ENCODE assay signal across 14 cellular contexts in genomic region chr15:66997212-66997611, GRCh38.
DNase-seq lines count a peak whose midpoint lies in the region; ATAC-seq and TF ChIP-seq lines count a peak whose summit lies in the region.
"Had no signal": no experiment of that assay in that cellular context is flagged by ENCODE, and none has a peak within 500 bp of the region (broad histone marks: within the 10 kb centered on the region; RNA-seq: fewer than 3 reads in every experiment).

No MANE protein-coding gene starts in this region.

- H4K20me1 ChIP-seq in mammary epithelial cell (ENCODE audit: insufficient read depth, low read length), result no peaks in the 10 kb centered on the region
- H4K20me1 ChIP-seq: BLaER1 had no signal

- ATAC-seq in HG02759 (IDR thresholded peaks at IDR 0.05; ENCODE audit: unreplicated experiment), result no peak
- ATAC-seq in HG03025 (IDR thresholded peaks at IDR 0.05; ENCODE audit: low FRiP score, unreplicated experiment), result no peak

- H3K27ac ChIP-seq in mammary epithelial cell (ENCODE audit: insufficient read depth, low read depth, low read length), result no peak overlapping the region
- H3K27ac ChIP-seq: BLaER1, tibial nerve, WERI-Rb-1 had no signal

- no peak overlapping the region for H3K4me3 ChIP-seq in mammary epithelial cell (replicated peaks in 1 of 3; ENCODE audit: insufficient read depth in 1 of 3, low read depth in 2 of 3, low read length in 3 of 3)
- H3K4me3 ChIP-seq: BLaER1, tibial nerve had no signal

- H2AFZ ChIP-seq in mammary epithelial cell (ENCODE audit: low read depth, low read length), result no peak overlapping the region

- in situ Hi-C loops in mammary epithelial cell (cut with MboI; ENCODE audit: low sequenced_read_pairs in 2 of 2), result no loop called here

- 0% methylated on average over 3 of the region's 3 CpGs for WGBS in mammary epithelial cell (ENCODE audit: low coverage, missing lambda C conversion rate)

- H3K27me3 ChIP-seq in mammary epithelial cell (ENCODE audit: insufficient read depth, low read length), result no peaks in the 10 kb centered on the region
- H3K27me3 ChIP-seq: BLaER1, tibial nerve had no signal

- dilution Hi-C loops in mammary epithelial cell (cut with HindIII; ENCODE audit: low sequenced_read_pairs), result no loop called here

- intact Hi-C loops in mammary epithelial cell (cut with micrococcal nuclease), result no loop called here

- no peaks in the 10 kb centered on the region for H3K36me3 ChIP-seq in mammary epithelial cell (ENCODE audit: insufficient read depth, low read length)
- H3K36me3 ChIP-seq: BLaER1, tibial nerve, WERI-Rb-1 had no signal

- no peak overlapping the region for H3K9ac ChIP-seq in mammary epithelial cell (ENCODE audit: insufficient read depth, low read length)
- H3K9ac ChIP-seq: BLaER1 had no signal

- peaks cover 14% of the 10 kb centered on the region for H3K4me1 ChIP-seq in mammary epithelial cell (ENCODE audit: insufficient read depth, low read length)
- H3K4me1 ChIP-seq: BLaER1, tibial nerve had no signal

- H3K4me2 ChIP-seq in mammary epithelial cell (ENCODE audit: insufficient read depth, low read depth, low read length), result peak overlapping the region; percentile 46
- H3K4me2 ChIP-seq: BLaER1 had no signal

- CTCF ChIA-PET in mammary epithelial cell (lab: Charles Lee; ENCODE audit: low non-redundant PET), result no interaction called here

- TF ChIP-seq CTCF in mammary epithelial cell (conservative IDR thresholded peaks at IDR 0.05 in 1 of 2, IDR thresholded peaks at IDR 0.05 in 1 of 2; ENCODE audit: extremely low read depth in 1 of 2, insufficient read depth in 1 of 2, low read depth in 1 of 2, low read length in 2 of 2), result no peak

- no peaks in the 10 kb centered on the region for H3K79me2 ChIP-seq in mammary epithelial cell (ENCODE audit: insufficient read depth, low read length)

- BruUV-seq in mammary epithelial cell (replicated peaks; lab: Mats Ljungman, UMichigan), result no TSS peak

- DNase-seq in AG20443 (ENCODE audit: low spot score) (peak; percentile 71), LHCN-M2 (ENCODE audit: low read depth) (peak; percentile 93), mammary epithelial cell (peak; percentile 85), myocyte (ENCODE audit: low read depth) (peak; percentile 85), H4 (ENCODE audit: low spot score) (no peak), NCI-H1436 (lab: John Stamatoyannopoulos, UW) (no peak)
- DNase-seq: activated naive CD4-positive, alpha-beta T cell treated with anti-CD3 and anti-CD28 coated beads, Interleukin-2, amount 10 ng/mL, durations not matched to agents 7 days and 5 days; DMS53; immature natural killer cell; WERI-Rb-1 had no signal

- H3K9me3 ChIP-seq in mammary epithelial cell (replicated peaks; ENCODE audit: insufficient read depth, low read length), result no peaks in the 10 kb centered on the region
- H3K9me3 ChIP-seq: tibial nerve had no signal

Comparison
In these comparisons a context has a peak if more than half of its experiments do, and no peak if none do; other contexts are left out.
1. DNase-seq: peak in AG20443 (single experiment), LHCN-M2 (single experiment), mammary epithelial cell (single experiment) and myocyte (single experiment); none in H4 (single experiment) and NCI-H1436 (single experiment).